Comparison of ENCODE assay signal across 9 cellular contexts in the genomic region with DNA sequence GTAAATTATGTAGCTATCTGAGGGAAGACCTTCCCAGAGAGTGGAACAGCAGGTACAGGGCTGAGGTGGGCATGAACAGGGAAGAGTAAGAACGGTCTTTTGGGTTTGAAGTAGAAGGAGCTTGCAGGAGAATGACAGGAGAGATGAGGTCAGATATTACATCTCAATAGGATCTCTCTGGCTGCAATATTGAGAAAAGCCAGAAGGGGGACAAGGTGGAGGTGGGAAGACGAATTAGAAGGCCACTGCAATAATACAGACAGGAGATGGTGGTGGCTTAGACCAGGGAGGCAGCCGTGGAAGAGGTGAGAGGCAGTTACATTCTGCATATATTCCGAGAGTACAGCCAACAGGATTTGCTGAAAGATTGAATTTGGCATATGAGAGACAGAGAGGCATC.
DNase-seq lines count a peak whose midpoint lies in the region; ATAC-seq lines count a peak whose summit lies in the region.
"Had no signal": no experiment of that assay in that cellular context is flagged by ENCODE, and none has a peak within 500 bp of the region (broad histone marks: within the 10 kb centered on the region; RNA-seq: fewer than 3 reads in every experiment).

No MANE protein-coding gene starts in this region.

- H3K27ac Mint-ChIP-seq in activated naive CD4-positive, alpha-beta T cell treated with anti-CD3 and anti-CD28 coated beads for 36 hours = no peak overlapping the region

- H3K27me3 ChIP-seq in NT2/D1 (ENCODE audit: insufficient read depth, insufficient read length) (no peaks in the 10 kb centered on the region), iPS DF 6.9 (ENCODE audit: control insufficient read depth, insufficient read depth, low read length) (no peaks in the 10 kb centered on the region)

- H3K36me3 Mint-ChIP-seq in activated naive CD4-positive, alpha-beta T cell treated with anti-CD3 and anti-CD28 coated beads for 36 hours (ENCODE audit: low read depth) = no peaks in the 10 kb centered on the region

- H3K4me1 Mint-ChIP-seq in activated naive CD4-positive, alpha-beta T cell treated with anti-CD3 and anti-CD28 coated beads for 36 hours (ENCODE audit: low read depth) = no peaks in the 10 kb centered on the region
- H3K4me1 Mint-ChIP-seq: central memory CD8-positive, alpha-beta T cell had no signal

- H3K36me3 ChIP-seq in NT2/D1 (ENCODE audit: insufficient read depth, insufficient read length, low read length) = no peaks in the 10 kb centered on the region
- no peaks in the 10 kb centered on the region for H3K36me3 ChIP-seq in iPS DF 6.9 (ENCODE audit: control insufficient read depth, insufficient read depth, low read length)

- peak; percentile 83 for ATAC-seq in HG02798 (IDR thresholded peaks at IDR 0.05; ENCODE audit: poor library complexity, unreplicated experiment)

- peaks cover 6% of the 10 kb centered on the region for H3K27me3 Mint-ChIP-seq in activated naive CD4-positive, alpha-beta T cell treated with anti-CD3 and anti-CD28 coated beads for 36 hours (ENCODE audit: low read depth)

- intact Hi-C loops in activated naive CD4-positive, alpha-beta T cell treated with anti-CD3 and anti-CD28 coated beads for 36 hours (cut with micrococcal nuclease) = no loop called here

- CTCF ChIA-PET in activated naive CD4-positive, alpha-beta T cell treated with anti-CD3 and anti-CD28 coated beads for 36 hours (lab: Charles Lee) = no interaction called here

- DNase-seq in activated naive CD4-positive, alpha-beta T cell treated with anti-CD3 and anti-CD28 coated beads for 36 hours = peak; percentile 5
- no peak for DNase-seq in activated naive CD4-positive, alpha-beta T cell (lab: John Stamatoyannopoulos, UW)
- peak; percentile 66 for DNase-seq in NT2/D1 (ENCODE audit: low read depth, low spot score)
- DNase-seq in iPS DF 6.9 (ENCODE audit: low read depth, low spot score) = peak; percentile 48
- DNase-seq in NCI-H1092 (lab: John Stamatoyannopoulos, UW) = no peak
- no peak for DNase-seq in ureter (ENCODE audit: low spot score)
- no peak for DNase-seq in AG08395 (ENCODE audit: low spot score)

- no peak overlapping the region for H3K9ac ChIP-seq in NT2/D1 (ENCODE audit: insufficient read length, low read depth)

- WGBS in iPS DF 6.9 (ENCODE audit: insufficient coverage, insufficient read length) = no CpG with 5 or more reads among the region's 4 CpGs

- no peaks in the 10 kb centered on the region for H3K4me1 ChIP-seq in NT2/D1 (ENCODE audit: insufficient read depth, insufficient read length)
- H3K4me1 ChIP-seq in iPS DF 6.9 (ENCODE audit: control insufficient read depth, insufficient read depth, low read length) = no peaks in the 10 kb centered on the region

- no peak overlapping the region for H3K4me3 ChIP-seq in NT2/D1 (ENCODE audit: insufficient read length, low read depth)
- H3K4me3 ChIP-seq in iPS DF 6.9 (ENCODE audit: low read length) = no peak overlapping the region

- H3K9me3 ChIP-seq in NT2/D1 (ENCODE audit: insufficient read depth, low read length) (no peaks in the 10 kb centered on the region; the same call in 1 of the 2 replicates), iPS DF 6.9 (ENCODE audit: control insufficient read depth, insufficient read depth, low read length) (no peaks in the 10 kb centered on the region)

- H3K9me3 Mint-ChIP-seq in activated naive CD4-positive, alpha-beta T cell treated with anti-CD3 and anti-CD28 coated beads for 36 hours = peaks cover 4% of the 10 kb centered on the region
- H3K9me3 Mint-ChIP-seq: central memory CD8-positive, alpha-beta T cell had no signal

- H3K27ac ChIP-seq in iPS DF 6.9 (ENCODE audit: low read length) = no peak overlapping the region

- H3K4me3 Mint-ChIP-seq in activated naive CD4-positive, alpha-beta T cell treated with anti-CD3 and anti-CD28 coated beads for 36 hours = no peak overlapping the region
- H3K4me3 Mint-ChIP-seq: central memory CD8-positive, alpha-beta T cell had no signal

Comparison
In these comparisons a context has a peak if more than half of its experiments do, and no peak if none do; other contexts are left out.
1. DNase-seq: peak in activated naive CD4-positive, alpha-beta T cell treated with anti-CD3 and anti-CD28 coated beads for 36 hours (single experiment), NT2/D1 (single experiment) and iPS DF 6.9 (single experiment); none in activated naive CD4-positive, alpha-beta T cell (0 of 4), NCI-H1092 (single experiment), ureter (single experiment) and AG08395 (single experiment).